8 cellular contexts compared by ENCODE assay signal in genomic region chr19:40347476-40348124, GRCh38. TPM values are rescaled to one million over a fixed set of nuclear protein-coding genes. Genes with fewer than 3 reads are reported as not detected.
A peak's percentile ranks its signal among the peaks of the same experiment; 100 is the strongest.
DNase-seq lines count a peak whose midpoint lies in the region; ATAC-seq, FAIRE-seq and TF ChIP-seq lines count a peak whose summit lies in the region.

No MANE protein-coding gene starts in this region.

- no peak overlapping the region for H4K8ac ChIP-seq in H1 (ENCODE audit: extremely low read depth, insufficient read depth, low read length)

- H3K27me3 ChIP-seq in H1 (replicated peaks in 1 of 4; ENCODE audit: control insufficient read depth in 3 of 4, extremely low read depth in 1 of 4, insufficient read depth in 3 of 4, low read length in 3 of 4) (no peaks in the 10 kb centered on the region), neutrophil (no peaks in the 10 kb centered on the region)

- no peak for ATAC-seq in HG03432 (IDR thresholded peaks at IDR 0.05; ENCODE audit: unreplicated experiment)

- H3K9me3 Mint-ChIP-seq in Calu3 (ENCODE audit: low read depth, unreplicated experiment), result no peaks in the 10 kb centered on the region

- no peaks in the 10 kb centered on the region for H3K4me1 Mint-ChIP-seq in Calu3 (ENCODE audit: low read depth, unreplicated experiment)

- H3K79me1 ChIP-seq in H1 (ENCODE audit: low read depth, low read length), result peaks cover 4% of the 10 kb centered on the region; the same call in 1 of the 2 replicates

- WGBS in H1 (ENCODE audit: extremely low coverage in 1 of 2, insufficient coverage in 1 of 2, insufficient read length in 1 of 2, insufficient replicate concordance in 2 of 2, low coverage in 1 of 2, low lambda C conversion rate in 2 of 2, missing lambda C conversion rate in 1 of 2), 2 experiments, result 21% methylated on average over 18 of the region's 20 CpGs; no CpG with 5 or more reads in 1 of the 2 experiments

- H3K9me3 ChIP-seq in H1 (ENCODE audit: insufficient read depth in 2 of 2, low read depth in 1 of 2, low read length in 1 of 2) (no peaks in the 10 kb centered on the region), neutrophil (no peaks in the 10 kb centered on the region)

- no peak overlapping the region for H2BK120ac ChIP-seq in H1 (replicated peaks; ENCODE audit: low read depth, low read length)

- no peak overlapping the region for H3K18ac ChIP-seq in H1 (ENCODE audit: extremely low read depth, low read length)

- TSS peak; percentile 77 for BruUV-seq in Calu3 (replicated peaks; lab: Mats Ljungman, UMichigan)

- no peak overlapping the region for H2BK15ac ChIP-seq in H1 (ENCODE audit: low read length)

- intact Hi-C loops in Calu3 (cut with micrococcal nuclease; ENCODE audit: unreplicated experiment), result no loop called here

- POLR2A ChIA-PET in H1 (lab: Charles Lee; ENCODE audit: partially characterized antibody), result interaction anchor here (0.8 to 2.1 kb wide), 2 partner anchors 19 to 33 kb away, joined by 3 to 12 read pairs; no protein-coding TSS in a partner anchor

- H3K36me3 ChIP-seq in H1 (ENCODE audit: control insufficient read depth in 2 of 4, insufficient read depth in 4 of 4, low read length in 3 of 4) (no peaks in the 10 kb centered on the region), neutrophil (peaks cover 4% of the 10 kb centered on the region)

- no peak overlapping the region for H3K4ac ChIP-seq in H1 (replicated peaks; ENCODE audit: insufficient read length, low read depth, low read length)

- CTCF ChIA-PET in Calu3 (lab: Charles Lee) (interaction anchor here (0.6 to 1.0 kb wide), 2 partner anchors 73 to 1687 kb away, joined by 4 to 5 read pairs; no protein-coding TSS in a partner anchor), H1 (lab: Charles Lee; ENCODE audit: partially characterized antibody) (interaction anchor here (0.6 to 1.4 kb wide), 6 partner anchors 14 to 155 kb away, joined by 3 to 4 read pairs (median 3); no protein-coding TSS in a partner anchor)

- FAIRE-seq in H1 (lab: Jason Lieb, UNC) (no peak), GM12892 (lab: Jason Lieb, UNC) (no peak)

- H3K4me1 ChIP-seq in H1 (replicated peaks in 1 of 4; ENCODE audit: control insufficient read depth in 3 of 4, insufficient read depth in 4 of 4, low read length in 3 of 4), result peaks cover 0 to 2% (median 0%) of the 10 kb centered on the region in 4 experiments; a peak in 1 of 7 replicates
- H3K4me1 ChIP-seq in neutrophil (ENCODE audit: control insufficient read depth in 1 of 2, insufficient read depth in 1 of 2, low read depth in 1 of 2, low read length in 1 of 2), result peaks cover 19 to 24% of the 10 kb centered on the region in 2 experiments

- H2AFZ ChIP-seq in H1 (ENCODE audit: low read length), result peak overlapping the region; percentile 43; the same call in 1 of the 2 replicates

- peak overlapping the region; percentile 85 for H3K27ac Mint-ChIP-seq in Calu3 (ENCODE audit: unreplicated experiment)

- no peak overlapping the region for H2BK20ac ChIP-seq in H1 (ENCODE audit: low read length)

- peaks cover 3 to 20% of the 10 kb centered on the region in 2 experiments; a peak in 3 of 4 replicates for H3K79me2 ChIP-seq in H1 (ENCODE audit: control insufficient read depth in 1 of 2, insufficient read depth in 2 of 2, low read length in 2 of 2)

- no peak overlapping the region for H3K56ac ChIP-seq in H1 (replicated peaks; ENCODE audit: insufficient read length, low read depth, low read length)

- H3K4me2 ChIP-seq in H1 (ENCODE audit: insufficient read depth in 1 of 2, low read depth in 2 of 2, low read length in 2 of 2), result peak overlapping the region; percentile 70 to 94

- peak overlapping the region; percentile 89 for H3K4me3 Mint-ChIP-seq in Calu3 (ENCODE audit: low read depth, unreplicated experiment)

- H3K14ac ChIP-seq in H1 (ENCODE audit: insufficient read length), result no peak overlapping the region

- no peak overlapping the region for H4K5ac ChIP-seq in H1 (ENCODE audit: insufficient read length, low read depth, low read length)

- TF ChIP-seq CTCF in Calu3 (IDR thresholded peaks at IDR 0.05; ENCODE audit: unreplicated experiment), result no peak
- TF ChIP-seq CTCF in NB4 (IDR thresholded peaks at IDR 0.05; ENCODE audit: low read depth, low read length), result no peak
- no peak for TF ChIP-seq CTCF in H1 (IDR thresholded peaks at IDR 0.05; ENCODE audit: control extremely low read depth in 1 of 3, insufficient read depth in 1 of 3, low read depth in 1 of 3, low read length in 3 of 3)
- no peak for TF ChIP-seq CTCF in neutrophil (IDR thresholded peaks at IDR 0.05)

- peaks cover 0 to 6% of the 10 kb centered on the region in 2 experiments for H4K20me1 ChIP-seq in H1 (replicated peaks in 1 of 2; ENCODE audit: control insufficient read depth in 1 of 2, insufficient read depth in 2 of 2, low read length in 2 of 2)

- H3K27ac ChIP-seq in H1 (ENCODE audit: low read depth, low read length) (no peak overlapping the region), neutrophil (peak overlapping the region; percentile 83)

- H3K4me3 ChIP-seq in NB4 (ENCODE audit: low read depth, low read length) (peak overlapping the region; percentile 92), H1 (ENCODE audit: extremely low read depth in 1 of 4, insufficient read depth in 2 of 4, low read depth in 3 of 4, low read length in 4 of 4) (peak overlapping the region; percentile 79 to 92 (median 84)), neutrophil (ENCODE audit: low read depth in 1 of 2, low read length in 1 of 2) (peak overlapping the region; percentile 67 to 94)

- H3K23me2 ChIP-seq in H1 (ENCODE audit: low read depth, low read length), result peaks cover 6% of the 10 kb centered on the region

- no peak for TF ChIP-seq EP300 in H1 (IDR thresholded peaks at IDR 0.05; ENCODE audit: borderline replicate concordance in 1 of 2, low read depth in 2 of 2, low read length in 2 of 2)

- TF ChIP-seq RAD21 in H1 (IDR thresholded peaks at IDR 0.05 in 1 of 2, conservative IDR thresholded peaks at IDR 0.05 in 1 of 2; ENCODE audit: low read depth in 2 of 2, low read length in 2 of 2), result no peak

- no peak overlapping the region for H2BK5ac ChIP-seq in H1 (ENCODE audit: low read depth, low read length)

- no peak overlapping the region for H2AK5ac ChIP-seq in H1 (ENCODE audit: low read depth, low read length)

- H3K9ac ChIP-seq in H1 (replicated peaks in 1 of 4; ENCODE audit: extremely low read depth in 1 of 4, low read depth in 3 of 4, low read length in 3 of 4), result peak overlapping the region in 2 of 4 experiments; percentile 1 to 84; a peak in 4 of 7 replicates

- no peak for DNase-seq in Calu3
- no peak for DNase-seq in NB4 (ENCODE audit: low read depth)
- DNase-seq in H1 (ENCODE audit: low read depth in 1 of 2, low spot score in 2 of 2), result no peak
- no peak for DNase-seq in HuH-7.5 (ENCODE audit: low spot score)
- no peak for DNase-seq in GM12892 (ENCODE audit: insufficient read length)
- DNase-seq in NCI-H2081 (lab: John Stamatoyannopoulos, UW), result no peak

- TF ChIP-seq POLR2A in NB4 (IDR thresholded peaks at IDR 0.05; ENCODE audit: extremely low read depth, insufficient read length) (no peak), H1 (IDR thresholded peaks at IDR 0.05; ENCODE audit: control extremely low read depth in 1 of 2, low read depth in 2 of 2, low read length in 2 of 2) (no peak), GM12892 (IDR thresholded peaks at IDR 0.05; ENCODE audit: low read depth, low read length) (no peak)

- H3K23ac ChIP-seq in H1 (ENCODE audit: insufficient read length), result no peak overlapping the region

- H4K91ac ChIP-seq in H1 (replicated peaks; ENCODE audit: insufficient read length, low read length), result no peak overlapping the region

- H2BK12ac ChIP-seq in H1 (ENCODE audit: low read depth, low read length), result no peak overlapping the region

- no peaks in the 10 kb centered on the region for H3K27me3 Mint-ChIP-seq in Calu3 (ENCODE audit: unreplicated experiment)

- peaks cover 34% of the 10 kb centered on the region for H3K36me3 Mint-ChIP-seq in Calu3 (ENCODE audit: insufficient read depth, unreplicated experiment)

TF ChIP-seq in H1, 55 proteins besides CTCF, POLR2A, EP300 and RAD21:
- TF ChIP-seq SAP30 (IDR thresholded peaks at IDR 0.05; ENCODE audit: insufficient read depth, insufficient replicate concordance, low read length) (peak; percentile 55), SP2 (IDR thresholded peaks at IDR 0.05; ENCODE audit: low read length) (no peak)

RNA-seq across cellular contexts. Expression of gene C19orf47, which starts 0.6 kb away (rescaled TPM):
- total RNA-seq in Calu3 (2022), result 19.3 and 22.7 TPM in 2 replicates
- 16.5 and 17.8 TPM in 2 replicates for total RNA-seq in H1 (2021; fragmentation: NEBNext Ultra II Directional; extraction: Animal tissue kit (Norgen Biotek cat#: 25700))
- polyA plus RNA-seq in H1 (2011; rRNA removed), result 27.3 and 32.8 TPM in 2 replicates
- polyA plus RNA-seq in H1 (2011; cell fraction: cytosol; rRNA removed), result 16.0 TPM
- 23.0 TPM for polyA plus RNA-seq in H1 (2011; cell fraction: nucleus; rRNA removed)
- polyA plus RNA-seq in H1 (2012, experiment 1 of 2), result 8.9 to 15.0 TPM (median 14.5 TPM) in 4 replicates
- 13.7 TPM for polyA plus RNA-seq in H1 (2012, experiment 2 of 2)
- polyA plus RNA-seq in H1 (2013, experiment 1 of 2), result 14.2 TPM
- polyA plus RNA-seq in H1 (2013, experiment 2 of 2), result 13.8 TPM
- 29.3 and 33.2 TPM in 2 replicates for polyA minus RNA-seq in H1 (2011; rRNA and poly(A)+ RNA removed)
- polyA minus RNA-seq in H1 (2011; cell fraction: cytosol; rRNA and poly(A)+ RNA removed), result 18.6 TPM
- polyA minus RNA-seq in H1 (2011; cell fraction: nucleus; rRNA and poly(A)+ RNA removed), result 14.0 TPM
- polyA plus RNA-seq in GM12892 (2012; ENCODE audit: missing spikeins), result 13.0 TPM

RNA-seq across cellular contexts. Expression of gene PLD3, which starts 0.9 kb away (rescaled TPM):
- total RNA-seq in Calu3 (2022), result 184 and 192 TPM in 2 replicates
- 180 and 189 TPM in 2 replicates for total RNA-seq in H1 (2021; fragmentation: NEBNext Ultra II Directional; extraction: Animal tissue kit (Norgen Biotek cat#: 25700))
- polyA plus RNA-seq in H1 (2011; rRNA removed), result 543 and 635 TPM in 2 replicates
- polyA plus RNA-seq in H1 (2011; cell fraction: cytosol; rRNA removed), result 255 TPM
- polyA plus RNA-seq in H1 (2011; cell fraction: nucleus; rRNA removed), result 346 TPM
- 187 to 251 TPM (median 244 TPM) in 4 replicates for polyA plus RNA-seq in H1 (2012, experiment 1 of 2)
- polyA plus RNA-seq in H1 (2012, experiment 2 of 2), result 306 TPM
- polyA plus RNA-seq in H1 (2013, experiment 1 of 2), result 352 TPM
- 331 TPM for polyA plus RNA-seq in H1 (2013, experiment 2 of 2)
- 184 and 186 TPM in 2 replicates for polyA minus RNA-seq in H1 (2011; rRNA and poly(A)+ RNA removed)
- polyA minus RNA-seq in H1 (2011; cell fraction: cytosol; rRNA and poly(A)+ RNA removed), result 272 TPM
- 145 TPM for polyA minus RNA-seq in H1 (2011; cell fraction: nucleus; rRNA and poly(A)+ RNA removed)
- 42.7 TPM for polyA plus RNA-seq in GM12892 (2012; ENCODE audit: missing spikeins)

RNA-seq across cellular contexts. Expression of gene HIPK4, which starts 42.4 kb away (rescaled TPM):
- total RNA-seq in Calu3 (2022), result 0.14 TPM in 1 of 2 replicates, not detected in the other
- 0.15 and 0.29 TPM in 2 replicates for total RNA-seq in H1 (2021; fragmentation: NEBNext Ultra II Directional; extraction: Animal tissue kit (Norgen Biotek cat#: 25700))
- 0.57 and 0.88 TPM in 2 replicates for polyA plus RNA-seq in H1 (2011; rRNA removed)
- polyA plus RNA-seq in H1 (2011; cell fraction: cytosol; rRNA removed), result 0.70 TPM
- polyA plus RNA-seq in H1 (2011; cell fraction: nucleus; rRNA removed), result 0.66 TPM
- polyA plus RNA-seq in H1 (2012, experiment 1 of 2), result 0.31 to 0.48 TPM (median 0.34 TPM) in 4 replicates
- 0.16 TPM for polyA plus RNA-seq in H1 (2012, experiment 2 of 2)
- polyA plus RNA-seq in H1 (2013, experiment 1 of 2), result 0.18 TPM
- polyA plus RNA-seq in H1 (2013, experiment 2 of 2), result 0.26 TPM
- polyA minus RNA-seq in H1 (2011; rRNA and poly(A)+ RNA removed), result 0.09 and 0.37 TPM in 2 replicates
- 0.44 TPM for polyA minus RNA-seq in H1 (2011; cell fraction: cytosol; rRNA and poly(A)+ RNA removed)
- polyA minus RNA-seq in H1 (2011; cell fraction: nucleus; rRNA and poly(A)+ RNA removed), result 0.30 TPM
- polyA plus RNA-seq in GM12892 (2012; ENCODE audit: missing spikeins), result not detected
